Comparison of ENCODE assay signal across 1 cellular context in genomic region chr19:45474941-45475516, GRCh38.
TF ChIP-seq lines count a peak whose summit lies in the region.

No MANE protein-coding gene starts in this region.

TF ChIP-seq in A549, 52 proteins besides CTCF, POLR2A, EP300 and RAD21 (continued from another document):
- no peak for TF ChIP-seq HMGXB4 (CRISPR knock-in tag; IDR thresholded peaks at IDR 0.05; ENCODE audit: borderline replicate concordance)
- no peak for TF ChIP-seq MYC (IDR thresholded peaks at IDR 0.05; ENCODE audit: borderline replicate concordance, low read length)
- peak; percentile 82; the same call in 1 of the 2 replicates for TF ChIP-seq RARB (CRISPR knock-in tag; IDR thresholded peaks at IDR 0.05)
- peak; percentile 97; the same call in 1 of the 2 replicates for TF ChIP-seq TFCP2L1 (CRISPR knock-in tag; IDR thresholded peaks at IDR 0.05)
- no peak for TF ChIP-seq GATA3 (IDR thresholded peaks at IDR 0.05; ENCODE audit: borderline replicate concordance)
- no peak for TF ChIP-seq PHF8 (IDR thresholded peaks at IDR 0.05; ENCODE audit: borderline replicate concordance, low read depth)
- TF ChIP-seq NFE2L2 (conservative IDR thresholded peaks at IDR 0.05; ENCODE audit: low read length): no peak
- peak; percentile 46 for TF ChIP-seq CHD2 (IDR thresholded peaks at IDR 0.05; ENCODE audit: low read length, partially characterized antibody)
- TF ChIP-seq MAFK (IDR thresholded peaks at IDR 0.05; ENCODE audit: partially characterized antibody): no peak
- TF ChIP-seq POLR2AphosphoS2 (conservative IDR thresholded peaks at IDR 0.05; ENCODE audit: low read length): peak; percentile 100
- no peak for TF ChIP-seq ATOH8 (CRISPR knock-in tag; IDR thresholded peaks at IDR 0.05; ENCODE audit: low read depth)
- TF ChIP-seq BHLHE40 (IDR thresholded peaks at IDR 0.05; ENCODE audit: low read depth, low read length): no peak
- TF ChIP-seq REST (IDR thresholded peaks at IDR 0.05): no peak; the same call in 1 of the 2 replicates
- TF ChIP-seq NR3C1 (IDR thresholded peaks at IDR 0.05): no peak
- TF ChIP-seq JUNB (IDR thresholded peaks at IDR 0.05): no peak
- no peak for TF ChIP-seq E2F6 (IDR thresholded peaks at IDR 0.05; ENCODE audit: borderline replicate concordance, low read depth)
- no peak for TF ChIP-seq EHMT2 (IDR thresholded peaks at IDR 0.05; ENCODE audit: low read depth)
- TF ChIP-seq NPAS2 (CRISPR knock-in tag; IDR thresholded peaks at IDR 0.05; ENCODE audit: borderline replicate concordance): no peak
- no peak for TF ChIP-seq USF2 (IDR thresholded peaks at IDR 0.05)
- TF ChIP-seq FOSB (CRISPR knock-in tag; IDR thresholded peaks at IDR 0.05): peak; percentile 98; the same call in 1 of the 2 replicates
- no peak for TF ChIP-seq CHD4 (IDR thresholded peaks at IDR 0.05; ENCODE audit: borderline replicate concordance)
- no peak for TF ChIP-seq HES2 (IDR thresholded peaks at IDR 0.05)
- no peak for TF ChIP-seq JUN (IDR thresholded peaks at IDR 0.05)
- no peak for TF ChIP-seq FOSL2 (IDR thresholded peaks at IDR 0.05)
- TF ChIP-seq FOSL2 (CRISPR knock-in tag; IDR thresholded peaks at IDR 0.05): peak; percentile 3; the same call in 1 of the 2 replicates
- no peak for TF ChIP-seq RFX5 (IDR thresholded peaks at IDR 0.05)
- no peak for TF ChIP-seq MAZ (IDR thresholded peaks at IDR 0.05; ENCODE audit: borderline replicate concordance, low read depth, low read length)
- TF ChIP-seq CBX8 (IDR thresholded peaks at IDR 0.05): no peak
- TF ChIP-seq KDM1A (IDR thresholded peaks at IDR 0.05; ENCODE audit: low read depth): no peak
- no peak for TF ChIP-seq ELK1 (IDR thresholded peaks at IDR 0.05; ENCODE audit: low read depth, low read length)
- 0 out of 2 replicates have a peak, but pooled peaks have one; percentile 1 for TF ChIP-seq HOXB5 (CRISPR knock-in tag; IDR thresholded peaks at IDR 0.05)
- TF ChIP-seq RCOR1 (IDR thresholded peaks at IDR 0.05; ENCODE audit: low read depth, low read length): no peak
- TF ChIP-seq HOXA7 (CRISPR knock-in tag; IDR thresholded peaks at IDR 0.05): peak; percentile 99
- no peak for TF ChIP-seq HOXB13 (CRISPR knock-in tag; IDR thresholded peaks at IDR 0.05; ENCODE audit: low read depth)
- TF ChIP-seq RNF2 (IDR thresholded peaks at IDR 0.05; ENCODE audit: borderline replicate concordance, low read depth): no peak
- no peak for TF ChIP-seq BCL3 (IDR thresholded peaks at IDR 0.05)
- 0 out of 2 replicates have a peak, but pooled peaks have one; percentile 60 for TF ChIP-seq ZSCAN20 (CRISPR knock-in tag; IDR thresholded peaks at IDR 0.05)
- 0 out of 2 replicates have a peak, but pooled peaks have one; percentile 46 for TF ChIP-seq FOXS1 (CRISPR knock-in tag; IDR thresholded peaks at IDR 0.05)
- TF ChIP-seq HDAC2 (IDR thresholded peaks at IDR 0.05): no peak
- no peak for TF ChIP-seq SREBF2 (IDR thresholded peaks at IDR 0.05)
- peak; percentile 13; the same call in 1 of the 2 replicates for TF ChIP-seq EHF (CRISPR knock-in tag; IDR thresholded peaks at IDR 0.05)
- no peak for TF ChIP-seq CBX2 (IDR thresholded peaks at IDR 0.05; ENCODE audit: borderline replicate concordance, low read depth)
- no peak for TF ChIP-seq SMC3 (IDR thresholded peaks at IDR 0.05)
- TF ChIP-seq HEYL (CRISPR knock-in tag; IDR thresholded peaks at IDR 0.05): no peak
